Comparison of ENCODE assay signal across 17 cellular contexts in the genomic region with DNA sequence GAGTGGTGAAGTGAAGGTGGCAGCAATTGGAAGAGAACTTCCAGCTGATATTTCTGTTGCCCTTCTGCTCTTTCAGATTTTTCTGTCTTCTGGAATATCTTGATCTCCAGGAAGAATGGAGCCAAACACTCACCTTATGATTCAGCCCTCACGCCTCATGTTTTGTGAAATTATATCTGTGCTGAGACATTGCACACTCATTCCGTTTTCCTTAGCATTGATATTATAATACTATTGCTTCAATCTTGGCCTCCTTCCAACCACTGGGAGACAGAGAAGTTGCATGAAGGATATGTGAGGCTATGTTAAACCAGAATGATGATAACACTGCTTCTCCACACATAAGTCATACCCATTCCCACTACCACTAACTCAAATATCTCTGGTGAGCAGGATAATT.
DNase-seq lines count a peak whose midpoint lies in the region; TF ChIP-seq lines count a peak whose summit lies in the region.
"Had no signal": no experiment of that assay in that cellular context is flagged by ENCODE, and none has a peak within 500 bp of the region (broad histone marks: within the 10 kb centered on the region; RNA-seq: fewer than 3 reads in every experiment).

No MANE protein-coding gene starts in this region.

- H3K4me1 ChIP-seq in ACC112 (ENCODE audit: control insufficient read depth, insufficient read depth, low read length, unreplicated experiment) = peaks cover 35% of the 10 kb centered on the region
- H3K4me1 ChIP-seq: Caco-2 had no signal

- H2AFZ ChIP-seq in ACC112 (ENCODE audit: low read length, unreplicated experiment) = no peak overlapping the region

- TF ChIP-seq CTCF in fibroblast of villous mesenchyme (IDR thresholded peaks at IDR 0.05; ENCODE audit: insufficient read depth, low read depth, low read length) = no peak

- H3K27me3 ChIP-seq in ACC112 (ENCODE audit: insufficient read depth, low read length) = no peaks in the 10 kb centered on the region
- H3K27me3 ChIP-seq: uterus had no signal

- H3K4me3 ChIP-seq in ACC112 (ENCODE audit: low read depth, low read length) = 0 out of 2 replicates have a peak overlapping the region, but pooled peaks have one; percentile 4
- no peak overlapping the region for H3K4me3 ChIP-seq in fibroblast of villous mesenchyme (ENCODE audit: low read depth, low read length)
- H3K4me3 ChIP-seq: uterus had no signal

- no peaks in the 10 kb centered on the region for H3K79me2 ChIP-seq in ACC112 (ENCODE audit: control insufficient read depth, insufficient read depth, low read length, unreplicated experiment)

- H3K36me3 ChIP-seq in ACC112 (ENCODE audit: insufficient read depth, low read length) = no peaks in the 10 kb centered on the region
- H3K36me3 ChIP-seq: uterus had no signal

- DNase-seq in HT1080 (ENCODE audit: low read depth) (peak; percentile 90), amniotic stem cell (lab: John Stamatoyannopoulos, UW) (peak; percentile 29), fibroblast of villous mesenchyme (ENCODE audit: low read depth) (peak; percentile 40), DMS79 treated with DMSO at 0.1 percent for 48 hours (lab: John Stamatoyannopoulos, UW) (no peak), AML-193 (lab: John Stamatoyannopoulos, UW) (no peak), ecto neural progenitor cell (ENCODE audit: low spot score) (no peak), NCI-H2196 (lab: John Stamatoyannopoulos, UW; ENCODE audit: unreplicated experiment) (no peak)
- DNase-seq: ACHN; activated CD4-positive, CD25-positive, alpha-beta regulatory T cell; activated naive CD4-positive, alpha-beta T cell treated with anti-CD3 and anti-CD28 coated beads for 36 hours; Caco-2; cerebellar nuclear complex; erythroblast; NCI-H1048; stimulated activated naive CD4-positive, alpha-beta T cell; uterus had no signal

- peak overlapping the region; percentile 68; the same call in 1 of the 2 replicates for H3K27ac ChIP-seq in ACC112 (ENCODE audit: low read depth, low read length)
- H3K27ac ChIP-seq: uterus had no signal

Comparison
In these comparisons a context has a peak if more than half of its experiments do, and no peak if none do; other contexts are left out.
1. DNase-seq: peak in HT1080 (single experiment), amniotic stem cell (single experiment) and fibroblast of villous mesenchyme (single experiment); none in DMS79 treated with DMSO at 0.1 percent for 48 hours (single experiment), AML-193 (0 of 2), ecto neural progenitor cell (single experiment) and NCI-H2196 (single experiment).